8 cellular contexts compared by ENCODE assay signal in genomic region chr5:160199410-160199911, GRCh38. TPM values are rescaled to one million over a fixed set of nuclear protein-coding genes. Genes with fewer than 3 reads are reported as not detected.
A peak's percentile ranks its signal among the peaks of the same experiment; 100 is the strongest.
DNase-seq lines count a peak whose midpoint lies in the region; ATAC-seq and TF ChIP-seq lines count a peak whose summit lies in the region.

No MANE protein-coding gene starts in this region.

- BruUV-seq in Caco-2 (replicated peaks; lab: Mats Ljungman, UMichigan), result no TSS peak

- H2BK5ac ChIP-seq in neuronal stem cell (ENCODE audit: low read length), result no peak overlapping the region

- peaks cover 19% of the 10 kb centered on the region for H3K4me1 Mint-ChIP-seq in Caco-2 (ENCODE audit: low read depth, unreplicated experiment)

- peak overlapping the region; percentile 49 for H3K4me2 ChIP-seq in neuronal stem cell (ENCODE audit: insufficient read depth, low read length, poor library complexity, severe bottlenecking)

- H3K9ac ChIP-seq in neuronal stem cell (ENCODE audit: low read depth, low read length, poor library complexity) (peak overlapping the region; percentile 45), subcutaneous abdominal adipose tissue (ENCODE audit: low read length in 5 of 5) (peak overlapping the region in 3 of 5 donors; percentile 35 to 52 (median 42))

- peak overlapping the region; percentile 60 for H2BK15ac ChIP-seq in neuronal stem cell (ENCODE audit: low read length)

- H3K36me3 ChIP-seq in Caco-2 (ENCODE audit: control insufficient read depth, insufficient read depth, low read length) (no peaks in the 10 kb centered on the region), RWPE2 (ENCODE audit: low read depth) (no peaks in the 10 kb centered on the region), neuronal stem cell (replicated peaks in 1 of 2; ENCODE audit: control insufficient read depth in 2 of 2, insufficient read depth in 2 of 2, low read length in 2 of 2) (no peaks in the 10 kb centered on the region), subcutaneous abdominal adipose tissue (ENCODE audit: control insufficient read depth in 5 of 5, insufficient read depth in 5 of 5, low read length in 5 of 5) (no peaks in the 10 kb centered on the region)

- no peaks in the 10 kb centered on the region for H3K27me3 Mint-ChIP-seq in Caco-2 (ENCODE audit: insufficient read depth, unreplicated experiment)

- peak overlapping the region; percentile 75 for H3K14ac ChIP-seq in neuronal stem cell (ENCODE audit: low read length)

- peak; percentile 98 for ATAC-seq in GM21390 (IDR thresholded peaks at IDR 0.05; ENCODE audit: unreplicated experiment)
- ATAC-seq in RWPE2 (ENCODE audit: low read depth), result peak; percentile 98

- no peaks in the 10 kb centered on the region for H3K36me3 Mint-ChIP-seq in Caco-2 (ENCODE audit: insufficient read depth, unreplicated experiment)

- H3K4ac ChIP-seq in neuronal stem cell (ENCODE audit: low read length), result no peak overlapping the region

- WGBS in neuronal stem cell (ENCODE audit: extremely low coverage in 2 of 2, insufficient read length in 2 of 2, insufficient replicate concordance in 1 of 2), 2 donors, result no CpG with 5 or more reads among the region's 30 CpGs

- peak overlapping the region; percentile 13 for H2BK120ac ChIP-seq in neuronal stem cell (ENCODE audit: low read depth, low read length)

- TF ChIP-seq CTCF in Caco-2 (IDR thresholded peaks at IDR 0.05; ENCODE audit: insufficient read depth in 1 of 2, low read depth in 1 of 2, low read length in 1 of 2, severe bottlenecking in 1 of 2, unreplicated experiment in 1 of 2) (peak; percentile 63 to 94), RWPE2 (IDR thresholded peaks at IDR 0.05; ENCODE audit: poor library complexity, severe bottlenecking) (peak; percentile 99)

- H4K8ac ChIP-seq in neuronal stem cell (ENCODE audit: low read depth, low read length), result peak overlapping the region; percentile 89

- H2BK12ac ChIP-seq in neuronal stem cell (ENCODE audit: low read length), result peak overlapping the region; percentile 77

- H3K79me1 ChIP-seq in neuronal stem cell (ENCODE audit: low read depth, low read length), result no peaks in the 10 kb centered on the region

- CTCF ChIA-PET in Caco-2 (lab: Charles Lee), result interaction anchor here (0.7 to 3.6 kb wide), 5 partner anchors 11 to 219 kb away, joined by 3 to 19 read pairs (median 3); partner anchors contain the start of gene SLU7

- no peaks in the 10 kb centered on the region for H3K9me3 ChIP-seq in Caco-2
- no peaks in the 10 kb centered on the region for H3K9me3 ChIP-seq in RWPE2 (ENCODE audit: severe bottlenecking)
- no peaks in the 10 kb centered on the region for H3K9me3 ChIP-seq in neuronal stem cell (replicated peaks in 1 of 2; ENCODE audit: control insufficient read depth in 2 of 2, insufficient read depth in 1 of 2, low read depth in 1 of 2, low read length in 2 of 2)
- H3K9me3 ChIP-seq in subcutaneous abdominal adipose tissue (ENCODE audit: control insufficient read depth in 5 of 5, low read length in 5 of 5), result no peaks in the 10 kb centered on the region

- POLR2A ChIA-PET in Caco-2 (lab: Charles Lee), result no interaction called here

- peak overlapping the region; percentile 86 for H3K18ac ChIP-seq in neuronal stem cell (ENCODE audit: low read length)

- H3K4me1 ChIP-seq in Caco-2, result peaks cover 21% of the 10 kb centered on the region
- no peaks in the 10 kb centered on the region for H3K4me1 ChIP-seq in RWPE2 (ENCODE audit: insufficient read depth, poor library complexity, severe bottlenecking)
- H3K4me1 ChIP-seq in neuronal stem cell (ENCODE audit: control insufficient read depth in 2 of 2, insufficient read depth in 1 of 2, low read depth in 1 of 2, low read length in 2 of 2), result peaks cover 23 to 24% of the 10 kb centered on the region in 2 donors
- H3K4me1 ChIP-seq in subcutaneous abdominal adipose tissue (ENCODE audit: control insufficient read depth in 5 of 5, insufficient read depth in 5 of 5, low read length in 5 of 5), result peaks cover 0 to 23% (median 10%) of the 10 kb centered on the region in 5 donors

- peak overlapping the region; percentile 92 for H2AFZ ChIP-seq in neuronal stem cell (ENCODE audit: low read length)

- peak overlapping the region; percentile 78 for H3K4me3 Mint-ChIP-seq in Caco-2 (ENCODE audit: unreplicated experiment)

- intact Hi-C loops in Caco-2 (cut with micrococcal nuclease; ENCODE audit: unreplicated experiment), result loop anchor here (1.0 kb wide), 6 partner anchors 11 to 192 kb away; no protein-coding TSS in a partner anchor

- peak overlapping the region; percentile 75 for H3K27ac Mint-ChIP-seq in Caco-2 (ENCODE audit: unreplicated experiment)

- H3K4me3 ChIP-seq in Caco-2 (ENCODE audit: low read depth, low read length) (peak overlapping the region; percentile 37), RWPE2 (ENCODE audit: severe bottlenecking) (no peak overlapping the region), neuronal stem cell (ENCODE audit: low read length in 2 of 2) (peak overlapping the region; percentile 22 to 61), subcutaneous abdominal adipose tissue (ENCODE audit: low read depth in 1 of 5, low read length in 5 of 5) (peak overlapping the region; percentile 2 to 66 (median 55))

- peak; percentile 62 to 90 for DNase-seq in Caco-2
- DNase-seq in HUDEP-2 (lab: John Stamatoyannopoulos, UW; ENCODE audit: unreplicated experiment in 76 of 76), result peak in 51 of 76 experiments; percentile 3 to 81 (median 41)
- DNase-seq in RWPE2 (ENCODE audit: low spot score), result no peak
- peak; percentile 34 for DNase-seq in activated gamma-delta T cell (lab: John Stamatoyannopoulos, UW)
- peak; percentile 51 for DNase-seq in foreskin melanocyte
- DNase-seq in neuronal stem cell (ENCODE audit: low spot score), result peak; percentile 62

- H3K27ac ChIP-seq in RWPE2 (ENCODE audit: poor library complexity, severe bottlenecking), result no peak overlapping the region
- H3K27ac ChIP-seq in neuronal stem cell (replicated peaks; ENCODE audit: low read length), result no peak overlapping the region
- no peak overlapping the region for H3K27ac ChIP-seq in subcutaneous abdominal adipose tissue (ENCODE audit: low read depth, low read length)

- peak overlapping the region; percentile 80 for H3K23ac ChIP-seq in neuronal stem cell (ENCODE audit: low read depth, low read length, poor library complexity)

- H3K27me3 ChIP-seq in Caco-2 (replicated peaks; ENCODE audit: control insufficient read depth, insufficient read depth, low read length) (no peaks in the 10 kb centered on the region), RWPE2 (ENCODE audit: insufficient read depth, poor library complexity, severe bottlenecking) (no peaks in the 10 kb centered on the region), neuronal stem cell (ENCODE audit: control insufficient read depth in 3 of 3, insufficient read depth in 3 of 3, low read depth in 1 of 3, low read length in 3 of 3) (no peaks in the 10 kb centered on the region), subcutaneous abdominal adipose tissue (ENCODE audit: control insufficient read depth in 5 of 5, insufficient read depth in 4 of 5, low read length in 5 of 5) (peaks cover 0 to 10% (median 0%) of the 10 kb centered on the region in 5 donors)

- H2AK5ac ChIP-seq in neuronal stem cell (ENCODE audit: low read depth, low read length), result peak overlapping the region; percentile 85

- no peaks in the 10 kb centered on the region for H3K9me3 Mint-ChIP-seq in Caco-2 (ENCODE audit: unreplicated experiment)

- H4K91ac ChIP-seq in neuronal stem cell (ENCODE audit: low read depth, low read length, poor library complexity), result peak overlapping the region; percentile 12

RNA-seq across cellular contexts. Expression of gene FABP6, which starts 29.8 kb away (rescaled TPM):
- not detected in 2 replicates for total RNA-seq in Caco-2 (2022)
- 2.6 TPM for polyA plus RNA-seq in neuronal stem cell (2013, experiment 1 of 2)
- 2.3 TPM for polyA plus RNA-seq in neuronal stem cell (2013, experiment 2 of 2)
